18 cellular contexts compared by ENCODE assay signal in the genomic region with DNA sequence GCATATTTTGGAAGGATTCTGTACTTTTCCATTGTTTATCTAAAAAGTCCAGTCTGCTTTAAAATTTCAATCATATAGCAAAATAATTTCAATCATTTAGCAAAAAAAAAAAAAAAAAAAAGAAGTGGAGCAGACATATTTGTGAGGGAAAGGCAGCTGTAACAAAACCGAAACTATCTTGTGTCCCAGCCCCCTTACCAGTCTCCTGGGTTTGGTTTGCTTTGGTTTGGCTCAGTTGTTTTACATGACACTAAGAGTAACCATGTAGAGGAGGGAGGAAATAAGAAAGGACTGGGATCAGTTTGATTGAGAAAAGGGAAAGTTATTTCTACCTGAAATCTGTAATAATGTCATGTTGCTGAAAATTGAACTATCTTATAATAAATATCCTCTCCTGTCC.
"Had no signal": no experiment of that assay in that cellular context is flagged by ENCODE, and none has a peak within 500 bp of the region (broad histone marks: within the 10 kb centered on the region; RNA-seq: fewer than 3 reads in every experiment).

No MANE protein-coding gene starts in this region.

- H3K4me1 ChIP-seq: esophagus muscularis mucosa, foreskin keratinocyte, stomach had no signal

- ATAC-seq: effector memory CD8-positive, alpha-beta T cell; left lobe of liver; naive thymus-derived CD4-positive, alpha-beta T cell; right cardiac atrium had no signal

- FAIRE-seq: islet of Langerhans, small intestine had no signal

- H3K4me3 ChIP-seq: esophagus muscularis mucosa, stomach, thoracic aorta had no signal

- H3K27ac Mint-ChIP-seq: effector memory CD8-positive, alpha-beta T cell; naive thymus-derived CD4-positive, alpha-beta T cell had no signal

- DNase-seq: effector memory CD8-positive, alpha-beta T cell; foreskin keratinocyte; head of caudate nucleus; hippocampal formation; naive thymus-derived CD4-positive, alpha-beta T cell; right cardiac atrium; small intestine; stimulated activated CD4-positive, alpha-beta T cell treated with anti-CD3 and anti-CD28 coated beads, Interleukin-12 subunit alpha, Interleukin-12 subunit beta, amount 100 ng/mL, for 4 hours; stimulated activated naive CD4-positive, alpha-beta T cell; stomach; substantia nigra; trophoblast cell had no signal

- H3K36me3 ChIP-seq: esophagus muscularis mucosa, neutrophil, stomach, thoracic aorta had no signal

- H3K27ac ChIP-seq: epithelial cell of prostate, esophagus muscularis mucosa, foreskin keratinocyte, neutrophil, stomach, thoracic aorta had no signal

- H3K4me3 Mint-ChIP-seq: effector memory CD8-positive, alpha-beta T cell; naive thymus-derived CD4-positive, alpha-beta T cell had no signal

- H3K9me3 ChIP-seq: esophagus muscularis mucosa, neutrophil, thoracic aorta had no signal

- H3K27me3 ChIP-seq: esophagus muscularis mucosa, foreskin keratinocyte, neutrophil, stomach had no signal
